19 cellular contexts compared by ENCODE assay signal in genomic region chr3:183692436-183692835, GRCh38.
"Had no signal": no experiment of that assay in that cellular context is flagged by ENCODE, and none has a peak within 500 bp of the region (broad histone marks: within the 10 kb centered on the region; RNA-seq: fewer than 3 reads in every experiment).

No MANE protein-coding gene starts in this region.

- H3K36me3 Mint-ChIP-seq: natural killer cell had no signal

- H3K4me1 ChIP-seq: psoas muscle, testis had no signal

- H3K27ac Mint-ChIP-seq: natural killer cell had no signal

- H3K9me3 ChIP-seq: psoas muscle, spleen, stomach, testis had no signal

- H3K27ac ChIP-seq: brain microvascular endothelial cell, psoas muscle, spleen, stomach, testis had no signal

- ATAC-seq: activated CD4-positive, CD25-positive, alpha-beta regulatory T cell treated with anti-CD3 and anti-CD28 coated beads, Interleukin-2, amount 50 U/mL, for 24 hours; left ventricle myocardium superior; natural killer cell; psoas muscle; sciatic nerve had no signal

- H3K27me3 ChIP-seq: brain microvascular endothelial cell, spleen, stomach, testis had no signal

- DNase-seq: activated naive CD4-positive, alpha-beta T cell treated with Interleukin-2 at 50 U/mL for 16 hours; anterior cingulate cortex; brain microvascular endothelial cell; cortex of kidney; effector CD8-positive, alpha-beta T cell; foreskin fibroblast; hypothalamus; left ventricle myocardium superior; mesenchymal stem cell; natural killer cell; occipital lobe; psoas muscle; spleen; stomach; T-helper 9 cell; testis had no signal

- H3K36me3 ChIP-seq: brain microvascular endothelial cell, spleen, stomach had no signal

- FAIRE-seq: endothelial cell of umbilical vein had no signal

- H3K4me3 ChIP-seq: psoas muscle, spleen, stomach, testis had no signal

- H3K9me3 Mint-ChIP-seq: natural killer cell had no signal

- H3K4me3 Mint-ChIP-seq: natural killer cell had no signal
